ENCODE assay signal across 25 cellular contexts in genomic region chr14:46496409-46496808, GRCh38.
DNase-seq lines count a peak whose midpoint lies in the region; ATAC-seq, FAIRE-seq and TF ChIP-seq lines count a peak whose summit lies in the region.
"Had no signal": no experiment of that assay in that cellular context is flagged by ENCODE, and none has a peak within 500 bp of the region (broad histone marks: within the 10 kb centered on the region; RNA-seq: fewer than 3 reads in every experiment).

No MANE protein-coding gene starts in this region.

- H2BK15ac ChIP-seq in IMR-90 (ENCODE audit: low read depth, low read length) (no peak overlapping the region), mesenchymal stem cell (ENCODE audit: low read depth, poor library complexity, severe bottlenecking) (no peak overlapping the region)

- H3K14ac ChIP-seq in IMR-90 (replicated peaks; ENCODE audit: low read depth, low read length) (no peak overlapping the region), mesenchymal stem cell (ENCODE audit: low read length in 2 of 2) (no peak overlapping the region)

- no peak for ATAC-seq in A549
- ATAC-seq in IMR-90 (ENCODE audit: low read depth) = no peak
- no peak for ATAC-seq in GM19351 (IDR thresholded peaks at IDR 0.05; ENCODE audit: unreplicated experiment)
- no peak for ATAC-seq in HG03378 (IDR thresholded peaks at IDR 0.05; ENCODE audit: unreplicated experiment)
- ATAC-seq: GM12878 had no signal

- no peak overlapping the region for H2AK9ac ChIP-seq in IMR-90 (replicated peaks; ENCODE audit: low read depth, low read length, poor library complexity)

- no peaks in the 10 kb centered on the region for H3K79me1 ChIP-seq in IMR-90 (ENCODE audit: low read depth in 1 of 2, low read length in 2 of 2)
- no peaks in the 10 kb centered on the region for H3K79me1 ChIP-seq in mesenchymal stem cell (replicated peaks; ENCODE audit: low read length, poor library complexity, severe bottlenecking)

- H2BK5ac ChIP-seq in IMR-90 (ENCODE audit: low read depth, low read length, poor library complexity, severe bottlenecking) = no peak overlapping the region
- H2BK5ac ChIP-seq in mesenchymal stem cell (ENCODE audit: low read depth, low read length, poor library complexity, severe bottlenecking) = no peak overlapping the region

- H2AFZ ChIP-seq in IMR-90 (replicated peaks; ENCODE audit: low read length, poor library complexity) (no peak overlapping the region), mesenchymal stem cell (ENCODE audit: low read depth, low read length) (no peak overlapping the region)

- H2BK12ac ChIP-seq in mesenchymal stem cell (ENCODE audit: low read length in 2 of 2) = no peak overlapping the region

- H3K4me2 ChIP-seq in A549 (no peak overlapping the region), IMR-90 (ENCODE audit: low read depth, low read length) (no peak overlapping the region), mesenchymal stem cell (ENCODE audit: low read length, poor library complexity, severe bottlenecking) (no peak overlapping the region)
- H3K4me2 ChIP-seq: BLaER1 had no signal

- H3K4me3 ChIP-seq in A549 (no peak overlapping the region), IMR-90 (ENCODE audit: insufficient read depth, low read depth, low read length) (no peak overlapping the region), mesenchymal stem cell (ENCODE audit: insufficient read depth in 1 of 2, low read depth in 1 of 2, low read length in 2 of 2) (no peak overlapping the region)
- H3K4me3 ChIP-seq: BLaER1, GM12878 had no signal

- no peak overlapping the region for H3K56ac ChIP-seq in IMR-90 (ENCODE audit: extremely low read depth, insufficient read depth, low read length)

- TF ChIP-seq EP300 in A549 (IDR thresholded peaks at IDR 0.05) = no peak

- H3K27me3 ChIP-seq in IMR-90 (ENCODE audit: control insufficient read depth, insufficient read depth, low read length) (no peaks in the 10 kb centered on the region), mesenchymal stem cell (ENCODE audit: control insufficient read depth in 1 of 2, insufficient read depth in 1 of 2, low read length in 2 of 2) (no peaks in the 10 kb centered on the region)
- H3K27me3 ChIP-seq: BE2C, BLaER1 had no signal

- H3K36me3 ChIP-seq in IMR-90 (ENCODE audit: control insufficient read depth, insufficient read depth, low read length) (no peaks in the 10 kb centered on the region), mesenchymal stem cell (ENCODE audit: control insufficient read depth in 1 of 2, insufficient read depth in 2 of 2, low read depth in 1 of 2, low read length in 2 of 2) (no peaks in the 10 kb centered on the region)
- H3K36me3 ChIP-seq: BE2C, BLaER1 had no signal

- H3K9ac ChIP-seq in IMR-90 (ENCODE audit: low read depth, low read length) (no peak overlapping the region), mesenchymal stem cell (ENCODE audit: low read length) (no peak overlapping the region)
- H3K9ac ChIP-seq: BLaER1 had no signal

- H3K27ac ChIP-seq in A549 (no peak overlapping the region), IMR-90 (ENCODE audit: insufficient read depth, low read length) (no peak overlapping the region), mesenchymal stem cell (ENCODE audit: low read length, poor library complexity, severe bottlenecking) (no peak overlapping the region)
- H3K27ac ChIP-seq: 22Rv1, BLaER1 had no signal

- no peak overlapping the region for H4K8ac ChIP-seq in IMR-90 (ENCODE audit: low read depth in 2 of 2, low read length in 2 of 2)
- H4K8ac ChIP-seq in mesenchymal stem cell (ENCODE audit: low read length) = peak overlapping the region; percentile 60

- H4K5ac ChIP-seq in IMR-90 (ENCODE audit: low read depth, low read length) = no peak overlapping the region

- no peak overlapping the region for H4K91ac ChIP-seq in IMR-90 (ENCODE audit: insufficient read depth, low read depth, low read length)
- H4K91ac ChIP-seq in mesenchymal stem cell (ENCODE audit: low read length) = no peak overlapping the region

- BruUV-seq in IMR-90 (replicated peaks; lab: Mats Ljungman, UMichigan) = no TSS peak

- dilution Hi-C loops in IMR-90 (cut with HindIII; ENCODE audit: low sequenced_read_pairs, unreplicated experiment) = no loop called here

- no peak overlapping the region for H3K23ac ChIP-seq in IMR-90 (ENCODE audit: low read depth, low read length)
- H3K23ac ChIP-seq in mesenchymal stem cell (ENCODE audit: low read length in 2 of 2) = no peak overlapping the region

- POLR2A ChIA-PET in A549 (lab: Yijun Ruan, JAX) (no interaction called here), IMR-90 (lab: Charles Lee; ENCODE audit: unreplicated experiment) (no interaction called here)

- no peaks in the 10 kb centered on the region for H4K20me1 ChIP-seq in IMR-90 (ENCODE audit: insufficient read depth, low read length)
- H4K20me1 ChIP-seq: BLaER1 had no signal

- FAIRE-seq in A549 (lab: Jason Lieb, UNC) = no peak
- FAIRE-seq: GM12878, GM12892, GM18507 had no signal

- in situ Hi-C loops in IMR-90 (cut with MboI; ENCODE audit: low sequenced_read_pairs) = no loop called here

- no peak for TF ChIP-seq RAD21 in A549 (conservative IDR thresholded peaks at IDR 0.05 in 1 of 2, IDR thresholded peaks at IDR 0.05 in 1 of 2)
- no peak for TF ChIP-seq RAD21 in IMR-90 (IDR thresholded peaks at IDR 0.05; ENCODE audit: low read length)

- intact Hi-C loops in IMR-90 (cut with micrococcal nuclease) = no loop called here

- no peak overlapping the region for H3K18ac ChIP-seq in IMR-90 (ENCODE audit: low read depth, low read length)
- H3K18ac ChIP-seq in mesenchymal stem cell (ENCODE audit: low read depth in 1 of 2, low read length in 2 of 2) = no peak overlapping the region

- no peak overlapping the region for H3K4ac ChIP-seq in IMR-90 (ENCODE audit: low read depth, low read length)
- no peak overlapping the region for H3K4ac ChIP-seq in mesenchymal stem cell (ENCODE audit: low read depth in 1 of 2, low read length in 2 of 2)

- no peak overlapping the region for H2BK120ac ChIP-seq in IMR-90 (ENCODE audit: low read depth, low read length)
- no peak overlapping the region for H2BK120ac ChIP-seq in mesenchymal stem cell (ENCODE audit: low read depth, low read length)

- no peak for TF ChIP-seq CTCF in A549 (IDR thresholded peaks at IDR 0.05)
- no peak for TF ChIP-seq CTCF in IMR-90 (conservative IDR thresholded peaks at IDR 0.05; ENCODE audit: low read depth, low read length)

- no peaks in the 10 kb centered on the region for H3K9me3 ChIP-seq in A549
- H3K9me3 ChIP-seq in IMR-90 (ENCODE audit: control insufficient read depth, insufficient read depth, low read length) = peaks cover 5% of the 10 kb centered on the region; the same call in 1 of the 2 replicates
- peaks cover 4% of the 10 kb centered on the region for H3K9me3 ChIP-seq in mesenchymal stem cell (ENCODE audit: control insufficient read depth, low read length)
- H3K9me3 ChIP-seq: BE2C, BLaER1 had no signal

- H3K4me1 ChIP-seq in A549 (no peaks in the 10 kb centered on the region), IMR-90 (ENCODE audit: control insufficient read depth, insufficient read depth, low read length) (no peaks in the 10 kb centered on the region), mesenchymal stem cell (ENCODE audit: control insufficient read depth, insufficient read depth, low read depth, low read length) (no peaks in the 10 kb centered on the region)
- H3K4me1 ChIP-seq: BE2C, BLaER1 had no signal

- TF ChIP-seq POLR2A in A549 (IDR thresholded peaks at IDR 0.05; ENCODE audit: low read length) (no peak), IMR-90 (IDR thresholded peaks at IDR 0.05; ENCODE audit: low read depth, low read length) (no peak)

- H2AK5ac ChIP-seq in IMR-90 (ENCODE audit: low read depth, low read length) = no peak overlapping the region
- H2AK5ac ChIP-seq in mesenchymal stem cell (ENCODE audit: low read length, severe bottlenecking) = no peak overlapping the region

- CTCF ChIA-PET in A549 (lab: Yijun Ruan, JAX) (interaction anchor here (0.9 kb wide), 1 partner anchor 10 kb away, joined by 3 read pairs; no protein-coding TSS in a partner anchor), IMR-90 (lab: Yijun Ruan, JAX) (no interaction called here)

- DNase-seq in DMS53 (lab: John Stamatoyannopoulos, UW) (peak; percentile 5), DMS53 treated with DMSO at 0.1 percent for 48 hours (lab: John Stamatoyannopoulos, UW; ENCODE audit: unreplicated experiment) (no peak), A549 (ENCODE audit: low read depth in 1 of 2, low spot score in 1 of 2) (no peak), IMR-90 (no peak), mesenchymal stem cell (no peak)
- DNase-seq: ACHN; BE2C; C1 segment of cervical spinal cord; CD4-positive, alpha-beta memory T cell; CD4-positive, CD25-positive, alpha-beta regulatory T cell; CD8-positive, alpha-beta memory T cell; COR-L47; DMS 273 treated with DMSO at 0.1 percent for 48 hours; DMS153; DMS79; DND-41; EL; GDM1 had no signal

- 28% methylated on average over 1 of the region's 1 CpG for WGBS in A549 (ENCODE audit: missing lambda C conversion rate)
- WGBS in IMR-90 (ENCODE audit: extremely low coverage in 2 of 2, insufficient read length in 1 of 2), 2 experiments = no CpG with 5 or more reads among the region's 1 CpG
- 67% methylated on average over 1 of the region's 1 CpG for WGBS in mesenchymal stem cell

- no peak overlapping the region for H2BK20ac ChIP-seq in IMR-90 (ENCODE audit: low read depth, low read length)

- no peaks in the 10 kb centered on the region for H3K9me1 ChIP-seq in IMR-90 (ENCODE audit: insufficient read depth, low read length)

TF ChIP-seq in A549, 52 proteins besides CTCF, POLR2A, EP300 and RAD21:
- TF ChIP-seq ZFP36 (IDR thresholded peaks at IDR 0.05; ENCODE audit: borderline replicate concordance, partially characterized antibody) (no peak), MAFK (IDR thresholded peaks at IDR 0.05; ENCODE audit: partially characterized antibody) (peak; percentile 49)

TF ChIP-seq in IMR-90, 13 proteins besides CTCF, POLR2A, EP300 and RAD21:
- TF ChIP-seq MAFK (IDR thresholded peaks at IDR 0.05; ENCODE audit: low read depth, low read length) (peak; percentile 34; the same call in 1 of the 2 replicates), USF2 (IDR thresholded peaks at IDR 0.05; ENCODE audit: low read depth, low read length) (no peak)
